Comparison of ENCODE assay signal across 27 cellular contexts in the genomic region with DNA sequence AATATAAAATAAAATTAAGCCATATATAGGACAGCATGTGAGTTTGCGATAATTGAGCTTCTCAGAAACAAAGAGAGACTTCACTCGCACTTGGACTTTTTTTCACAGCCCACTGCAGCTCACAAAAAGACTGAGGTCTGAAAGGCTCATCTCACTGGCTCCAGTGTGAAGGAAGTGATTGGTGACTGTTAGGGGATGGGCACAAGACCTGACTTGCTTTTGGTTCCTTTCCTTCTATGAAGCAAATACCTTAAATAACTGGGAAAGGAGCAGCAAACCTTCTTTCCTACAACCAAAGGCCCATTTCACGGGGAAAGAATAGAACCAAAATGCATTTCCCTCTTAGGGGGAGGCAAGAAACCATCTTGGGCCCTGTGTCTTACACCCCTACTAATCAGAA. TPM values are rescaled to one million over a fixed set of nuclear protein-coding genes. Genes with fewer than 3 reads are reported as not detected.
"Had no signal": no experiment of that assay in that cellular context is flagged by ENCODE, and none has a peak within 500 bp of the region (broad histone marks: within the 10 kb centered on the region; RNA-seq: fewer than 3 reads in every experiment).

No MANE protein-coding gene starts in this region.

- H3K9me3 ChIP-seq: gastrocnemius medialis, neutrophil, pancreas, right lobe of liver, suprapubic skin, transverse colon, upper lobe of right lung, uterus had no signal

- H3K27ac ChIP-seq: coronary artery, gastrocnemius medialis, neutrophil, pancreas, right lobe of liver, suprapubic skin, transverse colon, upper lobe of right lung, uterus had no signal

- H3K27ac Mint-ChIP-seq: naive thymus-derived CD8-positive, alpha-beta T cell; nephron progenitor cell had no signal

- H3K27me3 ChIP-seq: gastrocnemius medialis, neutrophil, pancreas, right lobe of liver, suprapubic skin, transverse colon, upper lobe of right lung, uterus had no signal

- H3K36me3 Mint-ChIP-seq: naive thymus-derived CD8-positive, alpha-beta T cell had no signal

- FAIRE-seq: endothelial cell of umbilical vein, kidney, pancreas, small intestine had no signal

- H3K4me1 Mint-ChIP-seq: naive thymus-derived CD8-positive, alpha-beta T cell; stimulated activated naive CD8-positive, alpha-beta T cell treated with anti-CD3 and anti-CD28 coated beads, Interleukin-15, amount 100 ng/mL, for 72 hours had no signal

- H3K36me3 ChIP-seq: gastrocnemius medialis, neutrophil, pancreas, right lobe of liver, suprapubic skin, transverse colon, upper lobe of right lung, uterus had no signal

- H3K4me3 Mint-ChIP-seq: naive thymus-derived CD8-positive, alpha-beta T cell; nephron progenitor cell; stimulated activated naive CD8-positive, alpha-beta T cell treated with anti-CD3 and anti-CD28 coated beads, Interleukin-15, amount 100 ng/mL, for 72 hours had no signal

- H3K4me1 ChIP-seq: gastrocnemius medialis, pancreas, right lobe of liver, suprapubic skin, transverse colon, upper lobe of right lung, uterus had no signal

- H3K4me3 ChIP-seq: coronary artery, gastrocnemius medialis, lung, pancreas, right lobe of liver, suprapubic skin, transverse colon, upper lobe of right lung, uterus had no signal

- ATAC-seq: gastrocnemius medialis; left lobe of liver; naive thymus-derived CD8-positive, alpha-beta T cell; pancreas; right lobe of liver; stimulated activated naive CD8-positive, alpha-beta T cell treated with anti-CD3 and anti-CD28 coated beads, Interleukin-15, amount 100 ng/mL, for 72 hours; upper lobe of right lung had no signal

- DNase-seq: dermis blood vessel endothelial cell; effector memory CD4-positive, alpha-beta T cell; gastrocnemius medialis; head of caudate nucleus; kidney; mesendoderm; midbrain; naive thymus-derived CD8-positive, alpha-beta T cell; nephron progenitor cell; pancreas; right lobe of liver; small intestine; stimulated activated CD4-positive, alpha-beta T cell treated with anti-CD3 and anti-CD28 coated beads, Interleukin-12 subunit alpha, Interleukin-12 subunit beta, amount 100 ng/mL, for 4 hours; stimulated activated CD4-positive, alpha-beta T cell treated with anti-CD3 and anti-CD28 coated beads, Interleukin-1b, Interleukin-23, amount 100 ng/mL, for 48 hours; stimulated activated CD4-positive, alpha-beta T cell treated with anti-CD3 and anti-CD28 coated beads, Interleukin-4, amount 100 ng/mL, for 1 hour; stimulated activated CD8-positive, alpha-beta memory T cell treated with anti-CD3 and anti-CD28 coated beads, Interleukin-4, amount 100 ng/mL, for 48 hours; stimulated activated naive CD4-positive, alpha-beta T cell; stimulated activated naive CD8-positive, alpha-beta T cell treated with anti-CD3 and anti-CD28 coated beads, Interleukin-15, amount 100 ng/mL, for 72 hours; transverse colon; upper lobe of right lung; uterus had no signal

- H3K9me3 Mint-ChIP-seq: stimulated activated naive CD8-positive, alpha-beta T cell treated with anti-CD3 and anti-CD28 coated beads, Interleukin-15, amount 100 ng/mL, for 72 hours had no signal

RNA-seq across cellular contexts. Expression of a gene that starts 13.1 kb away (rescaled TPM):
- total RNA-seq: naive thymus-derived CD8-positive, alpha-beta T cell had no signal
